Comparison of ENCODE assay signal across 1 cellular context in the genomic region with DNA sequence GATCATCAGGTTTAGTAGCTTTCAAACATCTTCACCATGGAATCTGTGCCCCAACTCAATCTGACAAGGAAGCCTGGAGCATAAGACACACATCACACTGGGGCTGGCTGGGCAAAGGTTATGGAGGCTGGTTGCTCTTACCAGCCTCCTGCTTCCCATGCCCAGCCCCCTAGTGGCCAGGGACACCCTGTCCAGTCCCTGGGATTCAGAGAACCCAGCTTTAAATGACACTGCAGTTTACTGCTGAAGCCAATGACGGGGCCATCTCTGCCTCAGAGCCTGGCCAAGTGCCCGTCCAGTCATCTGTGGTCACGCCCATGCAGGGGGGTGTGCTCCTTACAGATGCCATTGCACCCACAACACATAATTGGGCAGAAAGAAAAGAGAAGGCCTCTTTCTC.
TF ChIP-seq lines count a peak whose summit lies in the region.

No MANE protein-coding gene starts in this region.

TF ChIP-seq in GM23338, 12 proteins besides CTCF, POLR2A, EP300 and RAD21 (continued from another document):
- TF ChIP-seq, protein P1, sequence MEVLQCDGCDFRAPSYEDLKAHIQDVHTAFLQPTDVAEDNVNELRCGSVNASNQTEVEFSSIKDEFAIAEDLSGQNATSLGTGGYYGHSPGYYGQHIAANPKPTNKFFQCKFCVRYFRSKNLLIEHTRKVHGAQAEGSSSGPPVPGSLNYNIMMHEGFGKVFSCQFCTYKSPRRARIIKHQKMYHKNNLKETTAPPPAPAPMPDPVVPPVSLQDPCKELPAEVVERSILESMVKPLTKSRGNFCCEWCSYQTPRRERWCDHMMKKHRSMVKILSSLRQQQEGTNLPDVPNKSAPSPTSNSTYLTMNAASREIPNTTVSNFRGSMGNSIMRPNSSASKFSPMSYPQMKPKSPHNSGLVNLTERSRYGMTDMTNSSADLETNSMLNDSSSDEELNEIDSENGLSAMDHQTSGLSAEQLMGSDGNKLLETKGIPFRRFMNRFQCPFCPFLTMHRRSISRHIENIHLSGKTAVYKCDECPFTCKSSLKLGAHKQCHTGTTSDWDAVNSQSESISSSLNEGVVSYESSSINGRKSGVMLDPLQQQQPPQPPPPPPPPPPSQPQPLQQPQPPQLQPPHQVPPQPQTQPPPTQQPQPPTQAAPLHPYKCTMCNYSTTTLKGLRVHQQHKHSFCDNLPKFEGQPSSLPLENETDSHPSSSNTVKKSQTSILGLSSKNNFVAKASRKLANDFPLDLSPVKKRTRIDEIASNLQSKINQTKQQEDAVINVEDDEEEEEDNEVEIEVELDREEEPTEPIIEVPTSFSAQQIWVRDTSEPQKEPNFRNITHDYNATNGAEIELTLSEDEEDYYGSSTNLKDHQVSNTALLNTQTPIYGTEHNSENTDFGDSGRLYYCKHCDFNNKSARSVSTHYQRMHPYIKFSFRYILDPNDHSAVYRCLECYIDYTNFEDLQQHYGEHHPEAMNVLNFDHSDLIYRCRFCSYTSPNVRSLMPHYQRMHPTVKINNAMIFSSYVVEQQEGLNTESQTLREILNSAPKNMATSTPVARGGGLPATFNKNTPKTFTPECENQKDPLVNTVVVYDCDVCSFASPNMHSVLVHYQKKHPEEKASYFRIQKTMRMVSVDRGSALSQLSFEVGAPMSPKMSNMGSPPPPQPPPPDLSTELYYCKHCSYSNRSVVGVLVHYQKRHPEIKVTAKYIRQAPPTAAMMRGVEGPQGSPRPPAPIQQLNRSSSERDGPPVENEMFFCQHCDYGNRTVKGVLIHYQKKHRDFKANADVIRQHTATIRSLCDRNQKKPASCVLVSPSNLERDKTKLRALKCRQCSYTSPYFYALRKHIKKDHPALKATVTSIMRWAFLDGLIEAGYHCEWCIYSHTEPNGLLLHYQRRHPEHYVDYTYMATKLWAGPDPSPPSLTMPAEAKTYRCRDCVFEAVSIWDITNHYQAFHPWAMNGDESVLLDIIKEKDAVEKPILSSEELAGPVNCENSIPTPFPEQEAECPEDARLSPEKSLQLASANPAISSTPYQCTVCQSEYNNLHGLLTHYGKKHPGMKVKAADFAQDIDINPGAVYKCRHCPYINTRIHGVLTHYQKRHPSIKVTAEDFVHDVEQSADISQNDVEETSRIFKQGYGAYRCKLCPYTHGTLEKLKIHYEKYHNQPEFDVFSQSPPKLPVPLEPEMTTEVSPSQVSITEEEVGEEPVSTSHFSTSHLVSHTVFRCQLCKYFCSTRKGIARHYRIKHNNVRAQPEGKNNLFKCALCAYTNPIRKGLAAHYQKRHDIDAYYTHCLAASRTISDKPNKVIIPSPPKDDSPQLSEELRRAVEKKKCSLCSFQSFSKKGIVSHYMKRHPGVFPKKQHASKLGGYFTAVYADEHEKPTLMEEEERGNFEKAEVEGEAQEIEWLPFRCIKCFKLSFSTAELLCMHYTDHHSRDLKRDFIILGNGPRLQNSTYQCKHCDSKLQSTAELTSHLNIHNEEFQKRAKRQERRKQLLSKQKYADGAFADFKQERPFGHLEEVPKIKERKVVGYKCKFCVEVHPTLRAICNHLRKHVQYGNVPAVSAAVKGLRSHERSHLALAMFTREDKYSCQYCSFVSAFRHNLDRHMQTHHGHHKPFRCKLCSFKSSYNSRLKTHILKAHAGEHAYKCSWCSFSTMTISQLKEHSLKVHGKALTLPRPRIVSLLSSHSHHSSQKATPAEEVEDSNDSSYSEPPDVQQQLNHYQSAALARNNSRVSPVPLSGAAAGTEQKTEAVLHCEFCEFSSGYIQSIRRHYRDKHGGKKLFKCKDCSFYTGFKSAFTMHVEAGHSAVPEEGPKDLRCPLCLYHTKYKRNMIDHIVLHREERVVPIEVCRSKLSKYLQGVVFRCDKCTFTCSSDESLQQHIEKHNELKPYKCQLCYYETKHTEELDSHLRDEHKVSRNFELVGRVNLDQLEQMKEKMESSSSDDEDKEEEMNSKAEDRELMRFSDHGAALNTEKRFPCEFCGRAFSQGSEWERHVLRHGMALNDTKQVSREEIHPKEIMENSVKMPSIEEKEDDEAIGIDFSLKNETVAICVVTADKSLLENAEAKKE (CRISPR knock-in tag; IDR thresholded peaks at IDR 0.05): no peak
- TF ChIP-seq ZNF114 (CRISPR knock-in tag; IDR thresholded peaks at IDR 0.05): no peak
- no peak for TF ChIP-seq CREB1 (CRISPR knock-in tag; IDR thresholded peaks at IDR 0.05; ENCODE audit: low read depth)
- no peak for TF ChIP-seq NANOG (IDR thresholded peaks at IDR 0.05; ENCODE audit: borderline replicate concordance)
